31 cellular contexts compared by ENCODE assay signal in the genomic region with DNA sequence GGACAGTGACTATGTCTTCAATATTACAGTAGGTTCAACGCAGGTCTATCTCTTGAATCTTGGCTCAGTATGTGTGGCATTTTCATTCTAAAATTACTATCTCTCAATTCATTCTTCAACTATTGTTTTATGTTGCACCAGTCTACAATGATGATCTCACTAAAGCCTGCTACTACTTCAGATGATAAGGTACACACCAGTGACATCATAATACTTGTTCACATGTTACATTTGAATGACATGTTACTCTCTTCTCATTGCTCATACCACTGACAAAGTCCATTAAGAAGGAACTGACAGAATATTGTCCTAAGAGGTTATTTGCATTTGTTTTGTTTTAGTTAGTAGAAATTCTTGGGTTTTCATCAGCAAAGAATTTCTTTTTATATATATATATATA.
A peak's percentile ranks its signal among the peaks of the same experiment; 100 is the strongest.
DNase-seq lines count a peak whose midpoint lies in the region; ATAC-seq, FAIRE-seq and TF ChIP-seq lines count a peak whose summit lies in the region.
"Had no signal": no experiment of that assay in that cellular context is flagged by ENCODE, and none has a peak within 500 bp of the region (broad histone marks: within the 10 kb centered on the region; RNA-seq: fewer than 3 reads in every experiment).

No MANE protein-coding gene starts in this region.

- DNase-seq in HepG2 (ENCODE audit: low spot score), result no peak
- no peak for DNase-seq in right lobe of liver
- no peak for DNase-seq in NCI-H146 treated with DMSO at 0.1 percent for 48 hours (lab: John Stamatoyannopoulos, UW; ENCODE audit: unreplicated experiment)
- DNase-seq: 8988T; ACHN; AML-193; BE2C; C1 segment of cervical spinal cord; Caco-2; Calu3; CD4-positive, alpha-beta memory T cell; CD4-positive, alpha-beta T cell; CD4-positive, CD25-positive, alpha-beta regulatory T cell; CD8-positive, alpha-beta memory T cell; CD8-positive, alpha-beta T cell; COR-L47; DMS 273 treated with DMSO at 0.1 percent for 48 hours; DMS153; DMS53; DMS79; DMS79 treated with DMSO at 0.1 percent for 48 hours; DND-41; EL had no signal

- no TSS peak for BruUV-seq in HepG2 (replicated peaks; lab: Mats Ljungman, UMichigan)

- no peak for ATAC-seq in HepG2
- no peak for ATAC-seq in right lobe of liver
- ATAC-seq: A549; CD8-positive, alpha-beta T cell had no signal

- no peaks in the 10 kb centered on the region for H3K4me1 ChIP-seq in HepG2 (ENCODE audit: insufficient read depth, low read length)
- no peaks in the 10 kb centered on the region for H3K4me1 ChIP-seq in right lobe of liver
- peaks cover 2% of the 10 kb centered on the region; the same call in 1 of the 2 replicates for H3K4me1 ChIP-seq in HEK293 (ENCODE audit: control insufficient read depth, insufficient read depth, low read length)
- H3K4me1 ChIP-seq: A549; BE2C; BLaER1; BLaER1 treated with 17β-estradiol and CSF1 and Interleukin-3, amounts not matched to agents 10 nM and 100 nM had no signal

- 0% methylated on average over 1 of the region's 1 CpG for WGBS in HepG2 (ENCODE audit: low lambda C conversion rate)
- 78% methylated on average over 1 of the region's 1 CpG for WGBS in right lobe of liver (ENCODE audit: insufficient coverage, low coverage, low lambda C conversion rate, missing lambda C conversion rate)

- H3K9me3 ChIP-seq in HepG2 (ENCODE audit: low read length), result no peaks in the 10 kb centered on the region
- H3K9me3 ChIP-seq in right lobe of liver, result no peaks in the 10 kb centered on the region
- no peaks in the 10 kb centered on the region for H3K9me3 ChIP-seq in HEK293 (ENCODE audit: control insufficient read depth, insufficient read depth, low read depth, low read length)
- H3K9me3 ChIP-seq: BE2C had no signal

- POLR2A ChIA-PET in HepG2 (lab: Yijun Ruan, JAX), result no interaction called here
- POLR2A ChIA-PET in HEK293 (lab: Yijun Ruan, JAX), result no interaction called here

- in situ Hi-C loops in HepG2 (cut with HindIII; ENCODE audit: extremely low pct_ligation_motif_present, low pct_unique_long_range_greater_than_20kb), result no loop called here

- no peaks in the 10 kb centered on the region for H3K79me2 ChIP-seq in HepG2 (ENCODE audit: insufficient read depth, low read length)

- no peak for TF ChIP-seq RAD21 in HepG2 (CRISPR knock-in tag; IDR thresholded peaks at IDR 0.05)

- TF ChIP-seq CTCF in HepG2 (CRISPR knock-in tag; IDR thresholded peaks at IDR 0.05) (no peak), right lobe of liver (IDR thresholded peaks at IDR 0.05) (no peak), HEK293 (tag by site-specific recombination; IDR thresholded peaks at IDR 0.05) (no peak)

- no peak overlapping the region for H3K9ac ChIP-seq in HepG2 (ENCODE audit: insufficient read depth, low read depth, low read length)
- H3K9ac ChIP-seq: BLaER1; BLaER1 treated with 17β-estradiol and CSF1 and Interleukin-3, amounts not matched to agents 10 nM and 100 nM had no signal

- no peaks in the 10 kb centered on the region for H3K36me3 ChIP-seq in HepG2 (replicated peaks in 1 of 2; ENCODE audit: control insufficient read depth in 1 of 2, insufficient read depth in 2 of 2, low read length in 2 of 2)
- no peaks in the 10 kb centered on the region for H3K36me3 ChIP-seq in right lobe of liver
- no peaks in the 10 kb centered on the region for H3K36me3 ChIP-seq in HEK293 (ENCODE audit: control insufficient read depth in 2 of 2, insufficient read depth in 1 of 2, low read length in 2 of 2)
- H3K36me3 ChIP-seq: BE2C; BLaER1; BLaER1 treated with 17β-estradiol and CSF1 and Interleukin-3, amounts not matched to agents 10 nM and 100 nM had no signal

- no peak overlapping the region for H3K4me3 ChIP-seq in HepG2 (replicated peaks in 1 of 3; ENCODE audit: insufficient read depth in 1 of 3, low read depth in 2 of 3, low read length in 3 of 3)
- H3K4me3 ChIP-seq in right lobe of liver, result no peak overlapping the region
- no peak overlapping the region for H3K4me3 ChIP-seq in HEK293 (ENCODE audit: low read depth, low read length)
- H3K4me3 ChIP-seq: A549; BLaER1; BLaER1 treated with 17β-estradiol and CSF1 and Interleukin-3, amounts not matched to agents 10 nM and 100 nM had no signal

- H2AFZ ChIP-seq in HepG2 (ENCODE audit: low read length), result no peak overlapping the region

- H3K27ac ChIP-seq in HepG2 (ENCODE audit: extremely low read length, insufficient read depth, low read length), result no peak overlapping the region
- H3K27ac ChIP-seq in right lobe of liver, result no peak overlapping the region
- H3K27ac ChIP-seq in HEK293 (ENCODE audit: extremely low read depth, low read depth, low read length), result no peak overlapping the region
- H3K27ac ChIP-seq: 22Rv1; A549; BLaER1; BLaER1 treated with 17β-estradiol and CSF1 and Interleukin-3, amounts not matched to agents 10 nM and 100 nM; C4-2B had no signal

- no peak for FAIRE-seq in HepG2 (lab: Jason Lieb, UNC)
- FAIRE-seq: A204.1, A549, D721Med had no signal

- TF ChIP-seq POLR2A in HepG2 (IDR thresholded peaks at IDR 0.05; ENCODE audit: insufficient read depth in 1 of 2, low read depth in 2 of 2, low read length in 2 of 2) (no peak), right lobe of liver (IDR thresholded peaks at IDR 0.05) (no peak)

- H3K27me3 ChIP-seq in HepG2 (ENCODE audit: control insufficient read depth in 1 of 2, insufficient read depth in 2 of 2, low read length in 2 of 2), result no peaks in the 10 kb centered on the region
- no peaks in the 10 kb centered on the region for H3K27me3 ChIP-seq in right lobe of liver
- H3K27me3 ChIP-seq: BE2C; BLaER1; BLaER1 treated with 17β-estradiol and CSF1 and Interleukin-3, amounts not matched to agents 10 nM and 100 nM had no signal

- TF ChIP-seq EP300 in HepG2 (IDR thresholded peaks at IDR 0.05; ENCODE audit: low read depth in 2 of 2, low read length in 2 of 2) (no peak), HepG2 (CRISPR knock-in tag; IDR thresholded peaks at IDR 0.05; ENCODE audit: borderline replicate concordance) (no peak)

- CTCF ChIA-PET in HepG2 (lab: Yijun Ruan, JAX; ENCODE audit: low intra/inter-chr PET ratio, low total read pairs) (no interaction called here), HEK293 (lab: Yijun Ruan, JAX) (no interaction called here)

- H3K4me2 ChIP-seq in HepG2 (ENCODE audit: low read depth, low read length), result no peak overlapping the region
- H3K4me2 ChIP-seq: A549; BLaER1; BLaER1 treated with 17β-estradiol and CSF1 and Interleukin-3, amounts not matched to agents 10 nM and 100 nM had no signal

- no peaks in the 10 kb centered on the region for H4K20me1 ChIP-seq in HepG2 (ENCODE audit: insufficient read depth, low read length)
- H4K20me1 ChIP-seq: BLaER1; BLaER1 treated with 17β-estradiol and CSF1 and Interleukin-3, amounts not matched to agents 10 nM and 100 nM had no signal

- intact Hi-C loops in HepG2 (cut with micrococcal nuclease; ENCODE audit: unreplicated experiment), result no loop called here
- intact Hi-C loops in right lobe of liver (cut with DNase I), result no loop called here

TF ChIP-seq in HepG2, 621 proteins besides CTCF, POLR2A, EP300 and RAD21:
- TF ChIP-seq ARNT (IDR thresholded peaks at IDR 0.05), result no peak
- TF ChIP-seq CREB1 (IDR thresholded peaks at IDR 0.05), result peak; percentile 29; the same call in 1 of the 2 replicates
- TF ChIP-seq CREB1 (CRISPR knock-in tag; IDR thresholded peaks at IDR 0.05), result no peak

TF ChIP-seq in HEK293, 187 proteins besides CTCF, POLR2A, EP300 and RAD21:
- TF ChIP-seq ZNF19 (tag by site-specific recombination; IDR thresholded peaks at IDR 0.05; ENCODE audit: low read depth), result no peak
- TF ChIP-seq, protein P1, sequence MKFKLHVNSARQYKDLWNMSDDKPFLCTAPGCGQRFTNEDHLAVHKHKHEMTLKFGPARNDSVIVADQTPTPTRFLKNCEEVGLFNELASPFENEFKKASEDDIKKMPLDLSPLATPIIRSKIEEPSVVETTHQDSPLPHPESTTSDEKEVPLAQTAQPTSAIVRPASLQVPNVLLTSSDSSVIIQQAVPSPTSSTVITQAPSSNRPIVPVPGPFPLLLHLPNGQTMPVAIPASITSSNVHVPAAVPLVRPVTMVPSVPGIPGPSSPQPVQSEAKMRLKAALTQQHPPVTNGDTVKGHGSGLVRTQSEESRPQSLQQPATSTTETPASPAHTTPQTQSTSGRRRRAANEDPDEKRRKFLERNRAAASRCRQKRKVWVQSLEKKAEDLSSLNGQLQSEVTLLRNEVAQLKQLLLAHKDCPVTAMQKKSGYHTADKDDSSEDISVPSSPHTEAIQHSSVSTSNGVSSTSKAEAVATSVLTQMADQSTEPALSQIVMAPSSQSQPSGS (tag by site-specific recombination; IDR thresholded peaks at IDR 0.05; ENCODE audit: low read depth), result peak; percentile 74
- TF ChIP-seq ZNF629 (tag by site-specific recombination; IDR thresholded peaks at IDR 0.05), result 0 out of 2 replicates have a peak, but pooled peaks have one; percentile 23
- no peak for TF ChIP-seq ZNF660 (tag by site-specific recombination; IDR thresholded peaks at IDR 0.05)
- TF ChIP-seq ZBTB8A (tag by site-specific recombination; IDR thresholded peaks at IDR 0.05), result no peak
- TF ChIP-seq ZNF214 (tag by site-specific recombination; IDR thresholded peaks at IDR 0.05; ENCODE audit: borderline replicate concordance), result no peak
- TF ChIP-seq ZBTB21 (tag by site-specific recombination; IDR thresholded peaks at IDR 0.05), result peak; percentile 53; the same call in 1 of the 2 replicates
